Comparison of ENCODE assay signal across 1 cellular context in genomic region chr22:20071524-20071972, GRCh38.
A peak's percentile ranks its signal among the peaks of the same experiment; 100 is the strongest.
TF ChIP-seq lines count a peak whose summit lies in the region.

No MANE protein-coding gene starts in this region.

TF ChIP-seq in K562, 482 proteins besides CTCF, POLR2A, EP300 and RAD21 (continues in another document):
- TF ChIP-seq ILK (tag; IDR thresholded peaks at IDR 0.05; ENCODE audit: borderline replicate concordance, low read depth) (no peak), FUS (optimal IDR thresholded peaks at IDR 0.05; ENCODE audit: low read depth, low read length) (no peak), MAFK (IDR thresholded peaks at IDR 0.05; ENCODE audit: low read length) (peak; percentile 55), TBL1XR1 (IDR thresholded peaks at IDR 0.05; ENCODE audit: low read length in 2 of 2) (peak in 1 of 2 experiments; percentile 18; a peak in 1 of 4 replicates), GTF2A2 (tag; IDR thresholded peaks at IDR 0.05) (no peak), SPI1 (IDR thresholded peaks at IDR 0.05; ENCODE audit: borderline replicate concordance, low read depth, low read length) (peak; percentile 78; the same call in 1 of the 2 replicates), SIN3B (IDR thresholded peaks at IDR 0.05; ENCODE audit: low read depth) (no peak), E2F6 (IDR thresholded peaks at IDR 0.05; ENCODE audit: borderline replicate concordance in 1 of 2, extremely low read depth in 1 of 2, insufficient read depth in 1 of 2, insufficient read length in 1 of 2, low read depth in 1 of 2, low read length in 1 of 2, poor library complexity in 1 of 2, severe bottlenecking in 1 of 2) (peak in 1 of 2 experiments; percentile 76), NEUROD1 (IDR thresholded peaks at IDR 0.05; ENCODE audit: borderline replicate concordance, low read depth, low read length, partially characterized antibody) (no peak), HNRNPUL1 (IDR thresholded peaks at IDR 0.05; ENCODE audit: low read length) (no peak), COPS2 (conservative IDR thresholded peaks at IDR 0.05) (no peak), ZNF764 (CRISPR knock-in tag; IDR thresholded peaks at IDR 0.05; ENCODE audit: low read depth) (peak; percentile 32; the same call in 1 of the 2 replicates), KHSRP (IDR thresholded peaks at IDR 0.05) (no peak), POLR3G (IDR thresholded peaks at IDR 0.05; ENCODE audit: extremely low read depth, insufficient read length, insufficient replicate concordance) (no peak), ZNF217 (CRISPR knock-in tag; IDR thresholded peaks at IDR 0.05) (no peak), IRF2 (CRISPR knock-in tag; IDR thresholded peaks at IDR 0.05) (no peak), RUNX1 (IDR thresholded peaks at IDR 0.05; ENCODE audit: low read depth) (no peak), HDAC6 (IDR thresholded peaks at IDR 0.05; ENCODE audit: low read depth, low read length) (0 out of 2 replicates have a peak, but pooled peaks have one; percentile 34), RFX1 (IDR thresholded peaks at IDR 0.05) (no peak), MXI1 (IDR thresholded peaks at IDR 0.05; ENCODE audit: low read depth, low read length) (no peak), FOXJ3 (CRISPR knock-in tag; IDR thresholded peaks at IDR 0.05) (no peak), ZSCAN29 (IDR thresholded peaks at IDR 0.05) (no peak), TEAD1 (CRISPR knock-in tag; IDR thresholded peaks at IDR 0.05) (peak in 1 of 2 experiments; percentile 65; a peak in 1 of 4 replicates), NR3C1 (CRISPR knock-in tag; IDR thresholded peaks at IDR 0.05) (no peak), POLR2AphosphoS5 (IDR thresholded peaks at IDR 0.05; ENCODE audit: control insufficient read depth, insufficient read depth, low read depth, low read length) (peak; percentile 47), ARID2 (IDR thresholded peaks at IDR 0.05) (no peak), HOMEZ (CRISPR knock-in tag; IDR thresholded peaks at IDR 0.05) (no peak), HCFC1 (IDR thresholded peaks at IDR 0.05; ENCODE audit: low read depth, low read length) (0 out of 2 replicates have a peak, but pooled peaks have one; percentile 7), ZNF589 (CRISPR knock-in tag; IDR thresholded peaks at IDR 0.05; ENCODE audit: low read depth) (no peak), CCNT2 (IDR thresholded peaks at IDR 0.05; ENCODE audit: borderline replicate concordance, extremely low read depth, insufficient read length, low read depth, low read length) (peak; percentile 73), RBBP5 (IDR thresholded peaks at IDR 0.05; ENCODE audit: borderline replicate concordance, insufficient read depth, low read length, poor library complexity, severe bottlenecking) (peak; percentile 63), ZBTB17 (CRISPR knock-in tag; IDR thresholded peaks at IDR 0.05) (0 out of 2 replicates have a peak, but pooled peaks have one; percentile 28), C11orf30 (IDR thresholded peaks at IDR 0.05; ENCODE audit: low read depth) (no peak), FOXK1 (CRISPR knock-in tag; IDR thresholded peaks at IDR 0.05; ENCODE audit: borderline replicate concordance) (no peak), SRSF3 (IDR thresholded peaks at IDR 0.05; ENCODE audit: insufficient read depth, low read length) (no peak), ZNF143 (CRISPR knock-in tag; IDR thresholded peaks at IDR 0.05) (no peak), GATAD2B (IDR thresholded peaks at IDR 0.05; ENCODE audit: borderline replicate concordance) (no peak), NFYB (IDR thresholded peaks at IDR 0.05; ENCODE audit: extremely low read depth, insufficient read length) (no peak), MITF (IDR thresholded peaks at IDR 0.05) (no peak), SUPT5H (IDR thresholded peaks at IDR 0.05) (no peak), E2F3 (CRISPR knock-in tag; IDR thresholded peaks at IDR 0.05) (no peak), TCF7L2 (IDR thresholded peaks at IDR 0.05; ENCODE audit: low read depth, low read length) (no peak), SMARCE1 (IDR thresholded peaks at IDR 0.05) (no peak), KDM5B (IDR thresholded peaks at IDR 0.05; ENCODE audit: insufficient replicate concordance, low read depth, low read length) (peak; percentile 30), PTBP1 (IDR thresholded peaks at IDR 0.05; ENCODE audit: low read depth, low read length) (peak; percentile 70; the same call in 1 of the 2 replicates), REST (CRISPR knock-in tag; IDR thresholded peaks at IDR 0.05; ENCODE audit: low read depth) (peak; percentile 24; the same call in 1 of the 2 replicates), ZNF23 (CRISPR knock-in tag; IDR thresholded peaks at IDR 0.05) (peak; percentile 8; the same call in 1 of the 2 replicates), KLF1 (tag; IDR thresholded peaks at IDR 0.05) (no peak), ZFX (CRISPR knock-in tag; IDR thresholded peaks at IDR 0.05) (no peak), PBX2 (CRISPR knock-in tag; IDR thresholded peaks at IDR 0.05; ENCODE audit: low read depth) (no peak), PBX2 (tag; conservative IDR thresholded peaks at IDR 0.05; ENCODE audit: low read depth) (no peak), USF2 (CRISPR knock-in tag; IDR thresholded peaks at IDR 0.05) (no peak), GATA2 (CRISPR knock-in tag; IDR thresholded peaks at IDR 0.05) (no peak), NR2C1 (IDR thresholded peaks at IDR 0.05) (no peak), NR2C1 (tag; IDR thresholded peaks at IDR 0.05) (peak; percentile 75; the same call in 1 of the 2 replicates), ZBTB5 (IDR thresholded peaks at IDR 0.05) (no peak), MCM3 (IDR thresholded peaks at IDR 0.05) (no peak), NFE2 (IDR thresholded peaks at IDR 0.05; ENCODE audit: low read depth) (peak; percentile 72)
- TF ChIP-seq, protein P1, sequence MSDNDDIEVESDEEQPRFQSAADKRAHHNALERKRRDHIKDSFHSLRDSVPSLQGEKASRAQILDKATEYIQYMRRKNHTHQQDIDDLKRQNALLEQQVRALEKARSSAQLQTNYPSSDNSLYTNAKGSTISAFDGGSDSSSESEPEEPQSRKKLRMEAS (CRISPR knock-in tag; IDR thresholded peaks at IDR 0.05) = no peak
- TF ChIP-seq, protein P2, sequence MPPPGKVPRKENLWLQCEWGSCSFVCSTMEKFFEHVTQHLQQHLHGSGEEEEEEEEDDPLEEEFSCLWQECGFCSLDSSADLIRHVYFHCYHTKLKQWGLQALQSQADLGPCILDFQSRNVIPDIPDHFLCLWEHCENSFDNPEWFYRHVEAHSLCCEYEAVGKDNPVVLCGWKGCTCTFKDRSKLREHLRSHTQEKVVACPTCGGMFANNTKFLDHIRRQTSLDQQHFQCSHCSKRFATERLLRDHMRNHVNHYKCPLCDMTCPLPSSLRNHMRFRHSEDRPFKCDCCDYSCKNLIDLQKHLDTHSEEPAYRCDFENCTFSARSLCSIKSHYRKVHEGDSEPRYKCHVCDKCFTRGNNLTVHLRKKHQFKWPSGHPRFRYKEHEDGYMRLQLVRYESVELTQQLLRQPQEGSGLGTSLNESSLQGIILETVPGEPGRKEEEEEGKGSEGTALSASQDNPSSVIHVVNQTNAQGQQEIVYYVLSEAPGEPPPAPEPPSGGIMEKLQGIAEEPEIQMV (tag; conservative IDR thresholded peaks at IDR 0.05; ENCODE audit: low read depth) = no peak
- TF ChIP-seq, protein P3, sequence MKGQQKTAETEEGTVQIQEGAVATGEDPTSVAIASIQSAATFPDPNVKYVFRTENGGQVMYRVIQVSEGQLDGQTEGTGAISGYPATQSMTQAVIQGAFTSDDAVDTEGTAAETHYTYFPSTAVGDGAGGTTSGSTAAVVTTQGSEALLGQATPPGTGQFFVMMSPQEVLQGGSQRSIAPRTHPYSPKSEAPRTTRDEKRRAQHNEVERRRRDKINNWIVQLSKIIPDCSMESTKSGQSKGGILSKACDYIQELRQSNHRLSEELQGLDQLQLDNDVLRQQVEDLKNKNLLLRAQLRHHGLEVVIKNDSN (CRISPR knock-in tag; IDR thresholded peaks at IDR 0.05) = no peak
